Comparison of ENCODE assay signal across 2 cellular contexts in the genomic region with DNA sequence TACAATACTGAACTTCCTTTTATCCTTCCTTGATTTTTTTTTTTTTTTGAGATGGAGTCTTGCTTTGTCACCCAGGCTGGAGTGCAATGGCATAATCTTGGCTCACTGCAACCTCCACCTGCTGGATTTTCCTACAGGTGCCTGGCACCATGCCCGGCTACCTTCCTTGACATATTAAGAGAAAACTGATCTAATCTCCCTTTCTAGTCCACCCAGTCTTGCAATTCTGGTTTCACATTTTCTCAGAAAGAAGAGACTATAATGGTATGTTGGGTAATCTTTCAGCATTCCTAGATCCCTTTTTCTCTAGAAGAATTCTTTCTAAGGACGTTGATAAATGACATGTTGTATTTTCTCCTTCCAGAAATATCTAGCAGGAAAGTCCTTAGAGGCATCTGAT.
TF ChIP-seq lines count a peak whose summit lies in the region.

No MANE protein-coding gene starts in this region.

TF ChIP-seq in SK-N-SH treated with all-trans-retinoic acid at 6 μM for 48 hours, 23 proteins besides CTCF, POLR2A, EP300 and RAD21 (continued from another document):
- TF ChIP-seq, protein P1, sequence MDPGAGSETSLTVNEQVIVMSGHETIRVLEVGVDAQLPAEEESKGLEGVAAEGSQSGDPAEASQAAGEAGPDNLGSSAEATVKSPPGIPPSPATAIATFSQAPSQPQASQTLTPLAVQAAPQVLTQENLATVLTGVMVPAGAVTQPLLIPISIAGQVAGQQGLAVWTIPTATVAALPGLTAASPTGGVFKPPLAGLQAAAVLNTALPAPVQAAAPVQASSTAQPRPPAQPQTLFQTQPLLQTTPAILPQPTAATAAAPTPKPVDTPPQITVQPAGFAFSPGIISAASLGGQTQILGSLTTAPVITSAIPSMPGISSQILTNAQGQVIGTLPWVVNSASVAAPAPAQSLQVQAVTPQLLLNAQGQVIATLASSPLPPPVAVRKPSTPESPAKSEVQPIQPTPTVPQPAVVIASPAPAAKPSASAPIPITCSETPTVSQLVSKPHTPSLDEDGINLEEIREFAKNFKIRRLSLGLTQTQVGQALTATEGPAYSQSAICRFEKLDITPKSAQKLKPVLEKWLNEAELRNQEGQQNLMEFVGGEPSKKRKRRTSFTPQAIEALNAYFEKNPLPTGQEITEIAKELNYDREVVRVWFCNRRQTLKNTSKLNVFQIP (CRISPR knock-in tag; IDR thresholded peaks at IDR 0.05; ENCODE audit: borderline replicate concordance, low read depth), result no peak
TF ChIP-seq in SK-N-SH treated with all-trans-retinoic acid at 6 μM for 48 hours: peak in this region for 1.

TF ChIP-seq in SK-N-SH, 30 proteins besides CTCF, POLR2A, EP300 and RAD21 (continued from another document):
- TF ChIP-seq, protein P2, sequence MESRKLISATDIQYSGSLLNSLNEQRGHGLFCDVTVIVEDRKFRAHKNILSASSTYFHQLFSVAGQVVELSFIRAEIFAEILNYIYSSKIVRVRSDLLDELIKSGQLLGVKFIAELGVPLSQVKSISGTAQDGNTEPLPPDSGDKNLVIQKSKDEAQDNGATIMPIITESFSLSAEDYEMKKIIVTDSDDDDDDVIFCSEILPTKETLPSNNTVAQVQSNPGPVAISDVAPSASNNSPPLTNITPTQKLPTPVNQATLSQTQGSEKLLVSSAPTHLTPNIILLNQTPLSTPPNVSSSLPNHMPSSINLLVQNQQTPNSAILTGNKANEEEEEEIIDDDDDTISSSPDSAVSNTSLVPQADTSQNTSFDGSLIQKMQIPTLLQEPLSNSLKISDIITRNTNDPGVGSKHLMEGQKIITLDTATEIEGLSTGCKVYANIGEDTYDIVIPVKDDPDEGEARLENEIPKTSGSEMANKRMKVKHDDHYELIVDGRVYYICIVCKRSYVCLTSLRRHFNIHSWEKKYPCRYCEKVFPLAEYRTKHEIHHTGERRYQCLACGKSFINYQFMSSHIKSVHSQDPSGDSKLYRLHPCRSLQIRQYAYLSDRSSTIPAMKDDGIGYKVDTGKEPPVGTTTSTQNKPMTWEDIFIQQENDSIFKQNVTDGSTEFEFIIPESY (IDR thresholded peaks at IDR 0.05; ENCODE audit: borderline replicate concordance, low read depth), result no peak
- no peak for TF ChIP-seq SMC3 (IDR thresholded peaks at IDR 0.05; ENCODE audit: low read depth, low read length)
- TF ChIP-seq MXI1 (IDR thresholded peaks at IDR 0.05; ENCODE audit: low read depth, low read length), result no peak
- TF ChIP-seq, protein P3, sequence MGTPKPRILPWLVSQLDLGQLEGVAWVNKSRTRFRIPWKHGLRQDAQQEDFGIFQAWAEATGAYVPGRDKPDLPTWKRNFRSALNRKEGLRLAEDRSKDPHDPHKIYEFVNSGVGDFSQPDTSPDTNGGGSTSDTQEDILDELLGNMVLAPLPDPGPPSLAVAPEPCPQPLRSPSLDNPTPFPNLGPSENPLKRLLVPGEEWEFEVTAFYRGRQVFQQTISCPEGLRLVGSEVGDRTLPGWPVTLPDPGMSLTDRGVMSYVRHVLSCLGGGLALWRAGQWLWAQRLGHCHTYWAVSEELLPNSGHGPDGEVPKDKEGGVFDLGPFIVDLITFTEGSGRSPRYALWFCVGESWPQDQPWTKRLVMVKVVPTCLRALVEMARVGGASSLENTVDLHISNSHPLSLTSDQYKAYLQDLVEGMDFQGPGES (IDR thresholded peaks at IDR 0.05; ENCODE audit: low read depth, low read length), result no peak
- no peak for TF ChIP-seq FOXJ3 (CRISPR knock-in tag; IDR thresholded peaks at IDR 0.05)
- TF ChIP-seq YY1 (IDR thresholded peaks at IDR 0.05; ENCODE audit: low read depth), result no peak
- no peak for TF ChIP-seq ELF1 (IDR thresholded peaks at IDR 0.05)
- no peak for TF ChIP-seq NFIC (IDR thresholded peaks at IDR 0.05; ENCODE audit: borderline replicate concordance)
